In the genomic region with DNA sequence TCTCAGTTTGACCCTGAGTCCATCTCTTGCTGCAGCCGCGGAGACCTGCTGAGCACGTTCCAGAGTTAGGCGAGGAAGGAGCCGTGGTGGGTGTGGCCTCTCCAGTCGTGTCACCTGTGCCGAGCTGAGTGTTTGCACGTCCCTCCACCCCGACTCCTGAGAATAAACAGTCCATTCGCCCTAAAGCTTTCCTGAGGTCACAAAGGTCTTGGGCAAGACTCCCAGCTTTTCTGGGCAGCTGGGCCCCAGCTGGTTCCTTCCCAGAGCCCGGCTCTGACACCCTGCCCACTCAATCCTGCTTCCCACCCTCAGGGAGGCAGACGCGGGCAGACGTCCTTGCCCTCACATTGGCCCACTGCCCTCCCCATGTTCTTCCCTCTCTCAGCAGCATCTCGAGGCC, we compare ENCODE assay signal across 19 cellular contexts.
"Had no signal": no experiment of that assay in that cellular context is flagged by ENCODE, and none has a peak within 500 bp of the region (broad histone marks: within the 10 kb centered on the region; RNA-seq: fewer than 3 reads in every experiment).

No MANE protein-coding gene starts in this region.

- H3K4me1 Mint-ChIP-seq: naive thymus-derived CD8-positive, alpha-beta T cell had no signal

- FAIRE-seq: islet of Langerhans, small intestine had no signal

- H3K4me1 ChIP-seq: gastrocnemius medialis, heart right ventricle, suprapubic skin, thyroid gland, uterus had no signal

- ATAC-seq: gastrocnemius medialis; heart right ventricle; naive thymus-derived CD8-positive, alpha-beta T cell; right cardiac atrium had no signal

- H3K4me3 ChIP-seq: dorsolateral prefrontal cortex, gastrocnemius medialis, heart right ventricle, suprapubic skin, thyroid gland, uterus had no signal

- H3K36me3 ChIP-seq: gastrocnemius medialis, heart right ventricle, suprapubic skin, thyroid gland, uterus had no signal

- DNase-seq: cortex of kidney; dorsolateral prefrontal cortex; effector CD8-positive, alpha-beta T cell; gastrocnemius medialis; heart right ventricle; hypothalamus; kidney glomerular epithelial cell; mesenchymal stem cell; naive thymus-derived CD8-positive, alpha-beta T cell; right cardiac atrium; small intestine; stimulated activated CD4-positive, alpha-beta T cell treated with anti-CD3 and anti-CD28 coated beads, Interleukin-12 subunit alpha, Interleukin-12 subunit beta, amount 100 ng/mL, for 4 hours; stimulated activated CD4-positive, alpha-beta T cell treated with anti-CD3 and anti-CD28 coated beads, Interleukin-2, amount 100 ng/mL, for 48 hours; stimulated activated naive CD4-positive, alpha-beta T cell treated with Interleukin-2 at 50 U/mL for 16 hours; thyroid gland; uterus had no signal

- H3K36me3 Mint-ChIP-seq: type B pancreatic cell had no signal

- H3K27ac Mint-ChIP-seq: naive thymus-derived CD8-positive, alpha-beta T cell; type B pancreatic cell had no signal

- H3K27me3 ChIP-seq: dorsolateral prefrontal cortex, gastrocnemius medialis, thyroid gland, uterus had no signal

- H3K4me3 Mint-ChIP-seq: type B pancreatic cell had no signal

- H3K9me3 ChIP-seq: gastrocnemius medialis, thyroid gland had no signal

- H3K27ac ChIP-seq: dorsolateral prefrontal cortex, gastrocnemius medialis, heart right ventricle, suprapubic skin, thyroid gland, uterus had no signal
